Comparison of ENCODE assay signal across 1 cellular context in genomic region chr15:77910030-77910911, GRCh38.
TF ChIP-seq lines count a peak whose summit lies in the region.

No MANE protein-coding gene starts in this region.

TF ChIP-seq in IMR-90, 13 proteins besides CTCF, POLR2A, EP300 and RAD21:
- TF ChIP-seq SMC3 (IDR thresholded peaks at IDR 0.05; ENCODE audit: low read depth, low read length): 0 out of 2 replicates have a peak, but pooled peaks have one; percentile 4
